ENCODE assay signal across 15 cellular contexts in the genomic region with DNA sequence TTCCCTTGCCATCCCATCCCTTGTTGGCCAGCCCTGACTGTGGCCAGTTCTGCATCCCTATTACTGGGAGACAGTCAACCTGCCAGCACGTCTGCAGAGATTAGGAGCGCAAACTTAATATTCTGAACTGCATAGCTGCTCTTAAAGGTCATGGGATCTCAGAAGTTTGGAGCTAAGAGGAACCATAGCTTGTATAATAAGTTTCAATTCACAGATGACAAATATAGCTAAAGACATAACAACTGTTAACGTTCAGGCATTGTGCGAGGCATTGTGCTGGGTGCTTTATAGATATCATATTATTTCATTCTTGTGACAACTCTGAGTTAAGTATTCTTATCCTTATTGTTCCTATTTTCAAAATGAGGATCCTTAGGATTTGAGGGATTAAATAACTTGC. TPM values are rescaled to one million over a fixed set of nuclear protein-coding genes. Genes with fewer than 3 reads are reported as not detected.
A peak's percentile ranks its signal among the peaks of the same experiment; 100 is the strongest.
DNase-seq lines count a peak whose midpoint lies in the region; ATAC-seq, FAIRE-seq and TF ChIP-seq lines count a peak whose summit lies in the region.
"Had no signal": no experiment of that assay in that cellular context is flagged by ENCODE, and none has a peak within 500 bp of the region (broad histone marks: within the 10 kb centered on the region; RNA-seq: fewer than 3 reads in every experiment).

No MANE protein-coding gene starts in this region.

- peaks cover 19% of the 10 kb centered on the region for H3K9me3 Mint-ChIP-seq in glutamatergic neuron (ENCODE audit: unreplicated experiment)
- H3K9me3 Mint-ChIP-seq: neural crest cell had no signal

- no peak for TF ChIP-seq CTCF in 22Rv1 (IDR thresholded peaks at IDR 0.05)
- TF ChIP-seq CTCF in Peyer's patch (IDR thresholded peaks at IDR 0.05) = no peak
- TF ChIP-seq CTCF in glutamatergic neuron (IDR thresholded peaks at IDR 0.05; ENCODE audit: partially characterized antibody, unreplicated experiment) = no peak
- TF ChIP-seq CTCF in gastrocnemius medialis (IDR thresholded peaks at IDR 0.05 in 4 of 5, conservative IDR thresholded peaks at IDR 0.05 in 1 of 5) = no peak
- no peak for TF ChIP-seq CTCF in D721Med (IDR thresholded peaks at IDR 0.05; ENCODE audit: insufficient read depth, missing control alignments)

- no peak overlapping the region for H3K4me3 ChIP-seq in Peyer's patch
- H3K4me3 ChIP-seq in gastrocnemius medialis = peak overlapping the region in 3 of 4 donors; percentile 71 to 98 (median 89)

- H3K36me3 Mint-ChIP-seq in glutamatergic neuron (ENCODE audit: unreplicated experiment) = peaks cover 6% of the 10 kb centered on the region

- H3K36me3 ChIP-seq in Peyer's patch (peaks cover 0 to 3% (median 0%) of the 10 kb centered on the region in 3 donors), gastrocnemius medialis (no peaks in the 10 kb centered on the region)

- peaks cover 58% of the 10 kb centered on the region for H3K4me1 Mint-ChIP-seq in glutamatergic neuron (ENCODE audit: low read depth, unreplicated experiment)

- ATAC-seq in gastrocnemius medialis (no peak), HG02678 (IDR thresholded peaks at IDR 0.05; ENCODE audit: unreplicated experiment) (no peak), left colon (no peak)

- FAIRE-seq in D721Med (lab: Jason Lieb, UNC) = no peak
- FAIRE-seq: endometrium had no signal

- DNase-seq in Peyer's patch (no peak), glutamatergic neuron (no peak), gastrocnemius medialis (no peak), D721Med (ENCODE audit: insufficient read length, low spot score) (no peak), kidney glomerular epithelial cell (lab: John Stamatoyannopoulos, UW) (no peak), left colon (no peak)
- DNase-seq: HCEC 1CT; NCI-H187; stimulated activated CD4-positive, alpha-beta T cell treated with anti-CD3 and anti-CD28 coated beads, Interleukin-4, amount 100 ng/mL, for 1 hour; T1000; trophoblast cell had no signal

- H3K27ac ChIP-seq in 22Rv1 = peak overlapping the region; percentile 83
- H3K27ac ChIP-seq in Peyer's patch = peak overlapping the region in 3 of 4 donors; percentile 8 to 98 (median 98)
- peak overlapping the region; percentile 90 to 97 (median 96) for H3K27ac ChIP-seq in gastrocnemius medialis

- H3K27me3 ChIP-seq in Peyer's patch (no peaks in the 10 kb centered on the region), gastrocnemius medialis (no peaks in the 10 kb centered on the region)

- peak overlapping the region; percentile 96 for H3K4me3 Mint-ChIP-seq in glutamatergic neuron (ENCODE audit: unreplicated experiment)

- H3K9me3 ChIP-seq in Peyer's patch (no peaks in the 10 kb centered on the region), gastrocnemius medialis (no peaks in the 10 kb centered on the region)

- peaks cover 4 to 72% (median 15%) of the 10 kb centered on the region in 4 donors for H3K4me1 ChIP-seq in Peyer's patch
- peaks cover 82 to 85% of the 10 kb centered on the region in 2 donors for H3K4me1 ChIP-seq in gastrocnemius medialis

- TF ChIP-seq POLR2A in Peyer's patch (IDR thresholded peaks at IDR 0.05) = no peak
- TF ChIP-seq POLR2A in gastrocnemius medialis (IDR thresholded peaks at IDR 0.05) = no peak

- peaks cover 13% of the 10 kb centered on the region for H3K27me3 Mint-ChIP-seq in glutamatergic neuron (ENCODE audit: unreplicated experiment)

- peak overlapping the region; percentile 64 for H3K27ac Mint-ChIP-seq in glutamatergic neuron (ENCODE audit: unreplicated experiment)

- intact Hi-C loops in gastrocnemius medialis (cut with DNase I; ENCODE audit: low total_unique reads) (loop anchor here (10.0 kb wide), 2 partner anchors 485 to 865 kb away; a partner anchor contains a TSS), left colon (cut with DNase I, micrococcal nuclease) (no loop called here)

- in situ Hi-C loops in gastrocnemius medialis (cut with MboI; ENCODE audit: low sequenced_read_pairs in 4 of 4) = no loop called here

RNA-seq across cellular contexts. Expression of a gene that starts 3.7 kb away (rescaled TPM):
- total RNA-seq in Peyer's patch = 100 to 1,000 TPM in 3 of 4 donors, 10 to 100 TPM in 1; 40.4 to 225 (median 170) TPM
- total RNA-seq in glutamatergic neuron (ENCODE audit: unreplicated experiment) = 330 TPM
- total RNA-seq in gastrocnemius medialis = 100 to 1,000 TPM in 3 of 4 donors, 10 to 100 TPM in 1; 91.3 to 292 (median 186) TPM
- 100 to 1,000 TPM; 176 to 179 TPM for total RNA-seq in left colon

RNA-seq across cellular contexts. Expression of a gene that starts 41.6 kb away (rescaled TPM):
- 10 to 100 TPM in 1 of 4 donors, 1 to 10 TPM in 2, under 1 TPM in 1; 0.83 to 13.9 (median 7.6) TPM for total RNA-seq in Peyer's patch
- 2.9 TPM for total RNA-seq in glutamatergic neuron (ENCODE audit: unreplicated experiment)
- 1 to 10 TPM in 3 of 4 donors, under 1 TPM in 1; 0.56 to 6.8 (median 3.8) TPM for total RNA-seq in gastrocnemius medialis
- 1 to 10 TPM; 6.1 to 6.5 TPM for total RNA-seq in left colon

Comparison
In these comparisons a context has a peak if more than half of its experiments do, and no peak if none do; other contexts are left out.
1. H3K4me3 ChIP-seq: peak in gastrocnemius medialis (3 of 4); none in Peyer's patch (0 of 4).
2. Peak in every context shown above with its lines, with median percentiles within 50 percentile points of each other: H3K27ac ChIP-seq.